1 cellular context compared by ENCODE assay signal in genomic region chr10:31648966-31649365, GRCh38.
TF ChIP-seq lines count a peak whose summit lies in the region.

No MANE protein-coding gene starts in this region.

TF ChIP-seq in IMR-90, 13 proteins besides CTCF, POLR2A, EP300 and RAD21 (continued from another document):
- TF ChIP-seq, protein P1, sequence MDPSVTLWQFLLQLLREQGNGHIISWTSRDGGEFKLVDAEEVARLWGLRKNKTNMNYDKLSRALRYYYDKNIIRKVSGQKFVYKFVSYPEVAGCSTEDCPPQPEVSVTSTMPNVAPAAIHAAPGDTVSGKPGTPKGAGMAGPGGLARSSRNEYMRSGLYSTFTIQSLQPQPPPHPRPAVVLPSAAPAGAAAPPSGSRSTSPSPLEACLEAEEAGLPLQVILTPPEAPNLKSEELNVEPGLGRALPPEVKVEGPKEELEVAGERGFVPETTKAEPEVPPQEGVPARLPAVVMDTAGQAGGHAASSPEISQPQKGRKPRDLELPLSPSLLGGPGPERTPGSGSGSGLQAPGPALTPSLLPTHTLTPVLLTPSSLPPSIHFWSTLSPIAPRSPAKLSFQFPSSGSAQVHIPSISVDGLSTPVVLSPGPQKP (IDR thresholded peaks at IDR 0.05; ENCODE audit: borderline replicate concordance, low read depth, low read length), result no peak
- no peak for TF ChIP-seq BHLHE40 (IDR thresholded peaks at IDR 0.05; ENCODE audit: low read depth, low read length)
- TF ChIP-seq MXI1 (IDR thresholded peaks at IDR 0.05; ENCODE audit: borderline replicate concordance, low read depth, low read length), result no peak
- no peak for TF ChIP-seq MAFK (IDR thresholded peaks at IDR 0.05; ENCODE audit: low read depth, low read length)
- TF ChIP-seq CHD1 (IDR thresholded peaks at IDR 0.05; ENCODE audit: low read depth, low read length), result no peak
- TF ChIP-seq CEBPB (IDR thresholded peaks at IDR 0.05; ENCODE audit: low read depth, low read length), result no peak
- no peak for TF ChIP-seq RCOR1 (IDR thresholded peaks at IDR 0.05; ENCODE audit: insufficient replicate concordance, low read length)
- no peak for TF ChIP-seq NFE2L2 (IDR thresholded peaks at IDR 0.05; ENCODE audit: low read depth, low read length)
TF ChIP-seq in IMR-90: peak in this region for 0.
